7 cellular contexts compared by ENCODE assay signal in genomic region chr1:27775336-27775735, GRCh38. TPM values are rescaled to one million over a fixed set of nuclear protein-coding genes. Genes with fewer than 3 reads are reported as not detected.
DNase-seq lines count a peak whose midpoint lies in the region; ATAC-seq and TF ChIP-seq lines count a peak whose summit lies in the region.
"Not testable (repeated sequence)": the region's sequence is repeated elsewhere in the genome, so short reads cannot be mapped to it uniquely, and the experiment has no call there.

No MANE protein-coding gene starts in this region.

- H3K79me2 ChIP-seq in DND-41 (ENCODE audit: insufficient read depth, low read length) (peaks cover 62% of the 10 kb centered on the region), Loucy (ENCODE audit: insufficient read depth, low read length) (peaks cover 44% of the 10 kb centered on the region)
- not testable (repeated sequence) for H3K79me2 ChIP-seq in trophoblast cell (ENCODE audit: control insufficient read depth, insufficient read depth, low read length, poor library complexity)

- not testable (repeated sequence) for H3K18ac ChIP-seq in trophoblast cell (ENCODE audit: low read length)

- not testable (repeated sequence) for H4K8ac ChIP-seq in trophoblast cell (ENCODE audit: low read depth, low read length)

- H3K4me2 ChIP-seq in DND-41 (ENCODE audit: insufficient read depth, low read length) (peak overlapping the region; percentile 5; the same call in 1 of the 2 replicates), Loucy (ENCODE audit: low read depth, low read length, poor library complexity, severe bottlenecking) (peak overlapping the region; percentile 41)
- H3K4me2 ChIP-seq in trophoblast cell (ENCODE audit: low read length): not testable (repeated sequence)

- DNase-seq in DND-41; activated T-cell treated with anti-CD3 and anti-CD28 coated beads, Interleukin-2, amount 50 U/mL, for 24 hours; memory B cell (ENCODE audit: low spot score in 2 of 2); trophoblast cell: not testable (repeated sequence)
- peak; percentile 31 for DNase-seq in amniotic epithelial cell (ENCODE audit: low read depth)
- DNase-seq in dermis blood vessel endothelial cell: peak; percentile 21

- not testable (repeated sequence) for H3K9ac ChIP-seq in DND-41 (ENCODE audit: low read depth, low read length); trophoblast cell (ENCODE audit: low read length)
- H3K9ac ChIP-seq in Loucy (ENCODE audit: low read depth, low read length, poor library complexity, severe bottlenecking): peak overlapping the region; percentile 86

- not testable (repeated sequence) for H2BK5ac ChIP-seq in trophoblast cell (ENCODE audit: low read depth, low read length, poor library complexity)

- H4K91ac ChIP-seq in trophoblast cell (ENCODE audit: low read depth, low read length): not testable (repeated sequence)

- peak overlapping the region; percentile 18 for H3K27ac Mint-ChIP-seq in activated T-cell treated with anti-CD3 and anti-CD28 coated beads, Interleukin-2, amount 50 U/mL, for 24 hours
- peak overlapping the region; percentile 14 for H3K27ac Mint-ChIP-seq in memory B cell

- H3K4me3 ChIP-seq in DND-41 (ENCODE audit: low read depth in 1 of 2, low read length in 2 of 2); Loucy (ENCODE audit: low read length, poor library complexity, severe bottlenecking); trophoblast cell (ENCODE audit: low read depth, low read length): not testable (repeated sequence)

- H3K23ac ChIP-seq in trophoblast cell (ENCODE audit: low read length): not testable (repeated sequence)

- not testable (repeated sequence) for H3K27me3 Mint-ChIP-seq in activated T-cell treated with anti-CD3 and anti-CD28 coated beads, Interleukin-2, amount 50 U/mL, for 24 hours; memory B cell

- not testable (repeated sequence) for H2BK120ac ChIP-seq in trophoblast cell (ENCODE audit: insufficient read depth, low read length, poor library complexity)

- H2BK12ac ChIP-seq in trophoblast cell (ENCODE audit: low read length): not testable (repeated sequence)

- H3K4me1 ChIP-seq in DND-41 (ENCODE audit: insufficient read depth, low read length) (peaks cover 32% of the 10 kb centered on the region), Loucy (ENCODE audit: insufficient read depth, low read length, poor library complexity, severe bottlenecking) (peaks cover 27% of the 10 kb centered on the region)
- not testable (repeated sequence) for H3K4me1 ChIP-seq in trophoblast cell (ENCODE audit: control insufficient read depth in 1 of 2, insufficient read depth in 2 of 2, low read length in 2 of 2)

- ATAC-seq in DND-41 (ENCODE audit: insufficient read depth, low read depth); memory B cell (ENCODE audit: low read depth): not testable (repeated sequence)

- H3K9me3 Mint-ChIP-seq in activated T-cell treated with anti-CD3 and anti-CD28 coated beads, Interleukin-2, amount 50 U/mL, for 24 hours; memory B cell: not testable (repeated sequence)

- not testable (repeated sequence) for H3K27ac ChIP-seq in DND-41 (ENCODE audit: low read length); trophoblast cell (ENCODE audit: low read depth, low read length)

- peak overlapping the region; percentile 35 for H3K4ac ChIP-seq in trophoblast cell (ENCODE audit: low read depth, low read length)

- not testable (repeated sequence) for H2AFZ ChIP-seq in DND-41 (ENCODE audit: low read depth, low read length); Loucy (ENCODE audit: low read length); trophoblast cell (ENCODE audit: insufficient read depth, low read length, poor library complexity)

- peaks cover 45% of the 10 kb centered on the region for H3K4me1 Mint-ChIP-seq in activated T-cell treated with anti-CD3 and anti-CD28 coated beads, Interleukin-2, amount 50 U/mL, for 24 hours (ENCODE audit: low read depth)
- H3K4me1 Mint-ChIP-seq in memory B cell: peaks cover 25% of the 10 kb centered on the region

- H3K9me2 ChIP-seq in Loucy (replicated peaks; ENCODE audit: low read depth, low read length): not testable (repeated sequence)

- no CpG with 5 or more reads among the region's 3 CpGs for WGBS in trophoblast cell (ENCODE audit: extremely low coverage, insufficient coverage, insufficient read length)

- peaks cover 32% of the 10 kb centered on the region for H3K36me3 Mint-ChIP-seq in activated T-cell treated with anti-CD3 and anti-CD28 coated beads, Interleukin-2, amount 50 U/mL, for 24 hours (ENCODE audit: low read depth)
- H3K36me3 Mint-ChIP-seq in memory B cell: peaks cover 15% of the 10 kb centered on the region

- not testable (repeated sequence) for H3K14ac ChIP-seq in trophoblast cell (ENCODE audit: low read length)

- not testable (repeated sequence) for H2AK5ac ChIP-seq in trophoblast cell (ENCODE audit: low read length)

- H3K36me3 ChIP-seq in DND-41 (ENCODE audit: insufficient read depth, low read length); Loucy (ENCODE audit: insufficient read depth, low read length); trophoblast cell (ENCODE audit: control insufficient read depth in 1 of 2, insufficient read depth in 2 of 2, low read length in 2 of 2): not testable (repeated sequence)

- not testable (repeated sequence) for H3F3A ChIP-seq in Loucy (ENCODE audit: low read depth)

- not testable (repeated sequence) for H4K20me1 ChIP-seq in DND-41 (ENCODE audit: insufficient read depth, low read length)
- H4K20me1 ChIP-seq in Loucy (ENCODE audit: insufficient read depth, low read length, poor library complexity, severe bottlenecking): peaks cover 14% of the 10 kb centered on the region

- H3K79me1 ChIP-seq in trophoblast cell (ENCODE audit: low read length): not testable (repeated sequence)

- H3K27me3 ChIP-seq in DND-41 (ENCODE audit: insufficient read depth, low read length, poor library complexity); Loucy (ENCODE audit: insufficient read depth, low read length, poor library complexity, severe bottlenecking); trophoblast cell (ENCODE audit: insufficient read depth, low read length): not testable (repeated sequence)

- not testable (repeated sequence) for TF ChIP-seq CTCF in DND-41 (IDR thresholded peaks at IDR 0.05; ENCODE audit: borderline replicate concordance, extremely low read depth, low read length, poor library complexity, severe bottlenecking); Loucy (conservative IDR thresholded peaks at IDR 0.05; ENCODE audit: low read length)

- not testable (repeated sequence) for H3K9me3 ChIP-seq in DND-41 (ENCODE audit: insufficient read depth, low read length, severe bottlenecking); Loucy (ENCODE audit: insufficient read depth, low read depth, low read length); trophoblast cell (ENCODE audit: insufficient read depth, low read depth, low read length)

- H4K12ac ChIP-seq in trophoblast cell (ENCODE audit: low read depth, low read length): not testable (repeated sequence)

- H3K4me3 Mint-ChIP-seq in activated T-cell treated with anti-CD3 and anti-CD28 coated beads, Interleukin-2, amount 50 U/mL, for 24 hours; memory B cell: not testable (repeated sequence)

RNA-seq across cellular contexts. Expression of gene STX12, which starts 2.3 kb away (rescaled TPM):
- total RNA-seq in dermis blood vessel endothelial cell: 95.2 and 115 TPM in 2 replicates
- 30.3 and 35.6 TPM in 2 replicates for polyA plus RNA-seq in trophoblast cell (2013)

RNA-seq across cellular contexts. Expression of gene FAM76A, which starts 49.6 kb away (rescaled TPM):
- 9.9 and 13.8 TPM in 2 replicates for total RNA-seq in dermis blood vessel endothelial cell
- 14.8 and 16.1 TPM in 2 replicates for polyA plus RNA-seq in trophoblast cell (2013)

RNA-seq across cellular contexts. Expression of gene PPP1R8, which starts 55.2 kb away (rescaled TPM):
- total RNA-seq in dermis blood vessel endothelial cell: 51.2 and 65.1 TPM in 2 replicates
- polyA plus RNA-seq in trophoblast cell (2013): 31.4 and 32.0 TPM in 2 replicates
